ENCODE assay signal across 1 cellular context in the genomic region with DNA sequence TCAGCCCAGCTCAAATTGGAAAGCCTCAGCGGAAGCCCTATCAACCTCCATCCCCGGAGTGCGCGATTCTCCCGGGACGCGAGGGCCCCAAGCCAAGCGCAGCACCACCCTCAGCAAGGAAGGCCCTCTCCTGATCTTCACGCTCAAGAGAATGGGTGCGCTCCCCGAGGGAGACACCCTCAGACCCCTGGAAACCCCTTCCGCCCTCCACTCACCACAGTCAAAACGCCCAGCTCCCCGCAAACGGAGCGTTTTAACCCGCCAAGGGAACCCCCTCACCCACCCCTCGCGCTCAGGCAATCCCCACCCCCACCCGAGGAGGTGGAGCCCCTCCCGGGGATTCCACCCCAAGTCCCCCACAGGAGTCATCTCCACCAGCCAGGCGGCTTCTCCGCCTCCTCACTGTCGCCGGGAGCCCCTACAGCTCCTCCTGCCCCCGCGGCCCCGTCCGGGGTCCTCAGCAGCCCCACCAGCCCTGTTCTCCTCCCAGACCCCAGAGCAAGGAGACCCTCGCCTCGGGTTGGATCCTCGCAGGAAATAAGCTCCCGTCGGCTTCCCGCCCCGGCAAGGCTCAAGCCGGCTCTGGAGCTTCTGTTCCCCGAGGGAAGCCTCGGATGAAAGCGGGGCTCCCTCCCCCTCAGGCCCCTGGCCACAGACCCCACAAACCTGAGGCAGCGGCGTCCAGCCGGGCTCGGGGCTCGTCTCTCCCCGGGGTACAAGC.
TF ChIP-seq lines count a peak whose summit lies in the region.

No MANE protein-coding gene starts in this region.

TF ChIP-seq in H1, 55 proteins besides CTCF, POLR2A, EP300 and RAD21:
- no peak for TF ChIP-seq SP1 (IDR thresholded peaks at IDR 0.05; ENCODE audit: low read depth, low read length)
- TF ChIP-seq, protein P1, sequence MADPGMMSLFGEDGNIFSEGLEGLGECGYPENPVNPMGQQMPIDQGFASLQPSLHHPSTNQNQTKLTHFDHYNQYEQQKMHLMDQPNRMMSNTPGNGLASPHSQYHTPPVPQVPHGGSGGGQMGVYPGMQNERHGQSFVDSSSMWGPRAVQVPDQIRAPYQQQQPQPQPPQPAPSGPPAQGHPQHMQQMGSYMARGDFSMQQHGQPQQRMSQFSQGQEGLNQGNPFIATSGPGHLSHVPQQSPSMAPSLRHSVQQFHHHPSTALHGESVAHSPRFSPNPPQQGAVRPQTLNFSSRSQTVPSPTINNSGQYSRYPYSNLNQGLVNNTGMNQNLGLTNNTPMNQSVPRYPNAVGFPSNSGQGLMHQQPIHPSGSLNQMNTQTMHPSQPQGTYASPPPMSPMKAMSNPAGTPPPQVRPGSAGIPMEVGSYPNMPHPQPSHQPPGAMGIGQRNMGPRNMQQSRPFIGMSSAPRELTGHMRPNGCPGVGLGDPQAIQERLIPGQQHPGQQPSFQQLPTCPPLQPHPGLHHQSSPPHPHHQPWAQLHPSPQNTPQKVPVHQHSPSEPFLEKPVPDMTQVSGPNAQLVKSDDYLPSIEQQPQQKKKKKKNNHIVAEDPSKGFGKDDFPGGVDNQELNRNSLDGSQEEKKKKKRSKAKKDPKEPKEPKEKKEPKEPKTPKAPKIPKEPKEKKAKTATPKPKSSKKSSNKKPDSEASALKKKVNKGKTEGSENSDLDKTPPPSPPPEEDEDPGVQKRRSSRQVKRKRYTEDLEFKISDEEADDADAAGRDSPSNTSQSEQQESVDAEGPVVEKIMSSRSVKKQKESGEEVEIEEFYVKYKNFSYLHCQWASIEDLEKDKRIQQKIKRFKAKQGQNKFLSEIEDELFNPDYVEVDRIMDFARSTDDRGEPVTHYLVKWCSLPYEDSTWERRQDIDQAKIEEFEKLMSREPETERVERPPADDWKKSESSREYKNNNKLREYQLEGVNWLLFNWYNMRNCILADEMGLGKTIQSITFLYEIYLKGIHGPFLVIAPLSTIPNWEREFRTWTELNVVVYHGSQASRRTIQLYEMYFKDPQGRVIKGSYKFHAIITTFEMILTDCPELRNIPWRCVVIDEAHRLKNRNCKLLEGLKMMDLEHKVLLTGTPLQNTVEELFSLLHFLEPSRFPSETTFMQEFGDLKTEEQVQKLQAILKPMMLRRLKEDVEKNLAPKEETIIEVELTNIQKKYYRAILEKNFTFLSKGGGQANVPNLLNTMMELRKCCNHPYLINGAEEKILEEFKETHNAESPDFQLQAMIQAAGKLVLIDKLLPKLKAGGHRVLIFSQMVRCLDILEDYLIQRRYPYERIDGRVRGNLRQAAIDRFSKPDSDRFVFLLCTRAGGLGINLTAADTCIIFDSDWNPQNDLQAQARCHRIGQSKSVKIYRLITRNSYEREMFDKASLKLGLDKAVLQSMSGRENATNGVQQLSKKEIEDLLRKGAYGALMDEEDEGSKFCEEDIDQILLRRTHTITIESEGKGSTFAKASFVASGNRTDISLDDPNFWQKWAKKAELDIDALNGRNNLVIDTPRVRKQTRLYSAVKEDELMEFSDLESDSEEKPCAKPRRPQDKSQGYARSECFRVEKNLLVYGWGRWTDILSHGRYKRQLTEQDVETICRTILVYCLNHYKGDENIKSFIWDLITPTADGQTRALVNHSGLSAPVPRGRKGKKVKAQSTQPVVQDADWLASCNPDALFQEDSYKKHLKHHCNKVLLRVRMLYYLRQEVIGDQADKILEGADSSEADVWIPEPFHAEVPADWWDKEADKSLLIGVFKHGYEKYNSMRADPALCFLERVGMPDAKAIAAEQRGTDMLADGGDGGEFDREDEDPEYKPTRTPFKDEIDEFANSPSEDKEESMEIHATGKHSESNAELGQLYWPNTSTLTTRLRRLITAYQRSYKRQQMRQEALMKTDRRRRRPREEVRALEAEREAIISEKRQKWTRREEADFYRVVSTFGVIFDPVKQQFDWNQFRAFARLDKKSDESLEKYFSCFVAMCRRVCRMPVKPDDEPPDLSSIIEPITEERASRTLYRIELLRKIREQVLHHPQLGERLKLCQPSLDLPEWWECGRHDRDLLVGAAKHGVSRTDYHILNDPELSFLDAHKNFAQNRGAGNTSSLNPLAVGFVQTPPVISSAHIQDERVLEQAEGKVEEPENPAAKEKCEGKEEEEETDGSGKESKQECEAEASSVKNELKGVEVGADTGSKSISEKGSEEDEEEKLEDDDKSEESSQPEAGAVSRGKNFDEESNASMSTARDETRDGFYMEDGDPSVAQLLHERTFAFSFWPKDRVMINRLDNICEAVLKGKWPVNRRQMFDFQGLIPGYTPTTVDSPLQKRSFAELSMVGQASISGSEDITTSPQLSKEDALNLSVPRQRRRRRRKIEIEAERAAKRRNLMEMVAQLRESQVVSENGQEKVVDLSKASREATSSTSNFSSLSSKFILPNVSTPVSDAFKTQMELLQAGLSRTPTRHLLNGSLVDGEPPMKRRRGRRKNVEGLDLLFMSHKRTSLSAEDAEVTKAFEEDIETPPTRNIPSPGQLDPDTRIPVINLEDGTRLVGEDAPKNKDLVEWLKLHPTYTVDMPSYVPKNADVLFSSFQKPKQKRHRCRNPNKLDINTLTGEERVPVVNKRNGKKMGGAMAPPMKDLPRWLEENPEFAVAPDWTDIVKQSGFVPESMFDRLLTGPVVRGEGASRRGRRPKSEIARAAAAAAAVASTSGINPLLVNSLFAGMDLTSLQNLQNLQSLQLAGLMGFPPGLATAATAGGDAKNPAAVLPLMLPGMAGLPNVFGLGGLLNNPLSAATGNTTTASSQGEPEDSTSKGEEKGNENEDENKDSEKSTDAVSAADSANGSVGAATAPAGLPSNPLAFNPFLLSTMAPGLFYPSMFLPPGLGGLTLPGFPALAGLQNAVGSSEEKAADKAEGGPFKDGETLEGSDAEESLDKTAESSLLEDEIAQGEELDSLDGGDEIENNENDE (IDR thresholded peaks at IDR 0.05; ENCODE audit: insufficient replicate concordance, low read length): no peak
- no peak for TF ChIP-seq SIX5 (IDR thresholded peaks at IDR 0.05; ENCODE audit: low read depth, low read length)
- TF ChIP-seq TCF12 (IDR thresholded peaks at IDR 0.05; ENCODE audit: low read depth, low read length): no peak
- no peak for TF ChIP-seq MAFK (IDR thresholded peaks at IDR 0.05; ENCODE audit: low read depth, low read length)
- no peak for TF ChIP-seq ZNF274 (IDR thresholded peaks at IDR 0.05; ENCODE audit: borderline replicate concordance, extremely low read depth, low read length)
- TF ChIP-seq, protein P2, sequence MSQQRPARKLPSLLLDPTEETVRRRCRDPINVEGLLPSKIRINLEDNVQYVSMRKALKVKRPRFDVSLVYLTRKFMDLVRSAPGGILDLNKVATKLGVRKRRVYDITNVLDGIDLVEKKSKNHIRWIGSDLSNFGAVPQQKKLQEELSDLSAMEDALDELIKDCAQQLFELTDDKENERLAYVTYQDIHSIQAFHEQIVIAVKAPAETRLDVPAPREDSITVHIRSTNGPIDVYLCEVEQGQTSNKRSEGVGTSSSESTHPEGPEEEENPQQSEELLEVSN (IDR thresholded peaks at IDR 0.05): no peak
- no peak; the same call in none of the 2 replicates for TF ChIP-seq PHF8 (conservative IDR thresholded peaks at IDR 0.05; ENCODE audit: low read depth, low read length)
- 0 out of 4 replicates have a peak, but pooled peaks of 1 of the 2 experiments have one; percentile 54 for TF ChIP-seq SIN3A (conservative IDR thresholded peaks at IDR 0.05 in 1 of 2, IDR thresholded peaks at IDR 0.05 in 1 of 2; ENCODE audit: low read depth in 1 of 2, low read length in 2 of 2)
- no peak for TF ChIP-seq FOSL1 (IDR thresholded peaks at IDR 0.05; ENCODE audit: insufficient read depth, low read depth, low read length)
- no peak for TF ChIP-seq SAP30 (IDR thresholded peaks at IDR 0.05; ENCODE audit: insufficient read depth, insufficient replicate concordance, low read length)
- TF ChIP-seq ASH2L (IDR thresholded peaks at IDR 0.05; ENCODE audit: low read length): no peak
- TF ChIP-seq POLR2AphosphoS5 (IDR thresholded peaks at IDR 0.05; ENCODE audit: low read depth, low read length): no peak
- no peak for TF ChIP-seq CEBPB (IDR thresholded peaks at IDR 0.05; ENCODE audit: low read depth, low read length)
- no peak for TF ChIP-seq CTBP2 (IDR thresholded peaks at IDR 0.05; ENCODE audit: borderline replicate concordance, insufficient read depth, insufficient read length, low read length)
- TF ChIP-seq TAF7 (optimal IDR thresholded peaks at IDR 0.05; ENCODE audit: borderline replicate concordance, low read depth, low read length): no peak
- no peak for TF ChIP-seq GTF2F1 (IDR thresholded peaks at IDR 0.05; ENCODE audit: borderline replicate concordance, low read depth, low read length)
- no peak for TF ChIP-seq POU5F1 (IDR thresholded peaks at IDR 0.05; ENCODE audit: low read depth, low read length)
- no peak for TF ChIP-seq CBX8 (IDR thresholded peaks at IDR 0.05; ENCODE audit: borderline replicate concordance, low read depth, low read length)
- no peak for TF ChIP-seq SIRT6 (IDR thresholded peaks at IDR 0.05; ENCODE audit: low read length)
- TF ChIP-seq BRCA1 (IDR thresholded peaks at IDR 0.05; ENCODE audit: low read depth, low read length): no peak
- no peak for TF ChIP-seq HDAC6 (IDR thresholded peaks at IDR 0.05; ENCODE audit: low read depth, low read length)
- TF ChIP-seq CHD2 (IDR thresholded peaks at IDR 0.05; ENCODE audit: low read length): no peak
- TF ChIP-seq EZH2 (IDR thresholded peaks at IDR 0.05; ENCODE audit: low read depth, low read length, severe bottlenecking): no peak
- TF ChIP-seq TEAD4 (IDR thresholded peaks at IDR 0.05; ENCODE audit: low read depth, low read length): no peak
- TF ChIP-seq RFX5 (IDR thresholded peaks at IDR 0.05; ENCODE audit: borderline replicate concordance, low read depth, low read length): no peak
- 0 out of 4 replicates have a peak, but pooled peaks of 1 of the 2 experiments have one; percentile 38 for TF ChIP-seq HDAC2 (IDR thresholded peaks at IDR 0.05; ENCODE audit: borderline replicate concordance in 1 of 2, low read depth in 2 of 2, low read length in 2 of 2)
- no peak for TF ChIP-seq KDM1A (IDR thresholded peaks at IDR 0.05; ENCODE audit: borderline replicate concordance, low read length)
- no peak for TF ChIP-seq CBX5 (IDR thresholded peaks at IDR 0.05; ENCODE audit: low read depth, low read length)
- TF ChIP-seq KDM5A (IDR thresholded peaks at IDR 0.05; ENCODE audit: low read length): no peak
- TF ChIP-seq YY1 (IDR thresholded peaks at IDR 0.05; ENCODE audit: low read depth, low read length): no peak
- TF ChIP-seq, protein P3, sequence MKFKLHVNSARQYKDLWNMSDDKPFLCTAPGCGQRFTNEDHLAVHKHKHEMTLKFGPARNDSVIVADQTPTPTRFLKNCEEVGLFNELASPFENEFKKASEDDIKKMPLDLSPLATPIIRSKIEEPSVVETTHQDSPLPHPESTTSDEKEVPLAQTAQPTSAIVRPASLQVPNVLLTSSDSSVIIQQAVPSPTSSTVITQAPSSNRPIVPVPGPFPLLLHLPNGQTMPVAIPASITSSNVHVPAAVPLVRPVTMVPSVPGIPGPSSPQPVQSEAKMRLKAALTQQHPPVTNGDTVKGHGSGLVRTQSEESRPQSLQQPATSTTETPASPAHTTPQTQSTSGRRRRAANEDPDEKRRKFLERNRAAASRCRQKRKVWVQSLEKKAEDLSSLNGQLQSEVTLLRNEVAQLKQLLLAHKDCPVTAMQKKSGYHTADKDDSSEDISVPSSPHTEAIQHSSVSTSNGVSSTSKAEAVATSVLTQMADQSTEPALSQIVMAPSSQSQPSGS (IDR thresholded peaks at IDR 0.05; ENCODE audit: low read length): no peak
- TF ChIP-seq, protein P4, sequence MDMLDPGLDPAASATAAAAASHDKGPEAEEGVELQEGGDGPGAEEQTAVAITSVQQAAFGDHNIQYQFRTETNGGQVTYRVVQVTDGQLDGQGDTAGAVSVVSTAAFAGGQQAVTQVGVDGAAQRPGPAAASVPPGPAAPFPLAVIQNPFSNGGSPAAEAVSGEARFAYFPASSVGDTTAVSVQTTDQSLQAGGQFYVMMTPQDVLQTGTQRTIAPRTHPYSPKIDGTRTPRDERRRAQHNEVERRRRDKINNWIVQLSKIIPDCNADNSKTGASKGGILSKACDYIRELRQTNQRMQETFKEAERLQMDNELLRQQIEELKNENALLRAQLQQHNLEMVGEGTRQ (IDR thresholded peaks at IDR 0.05; ENCODE audit: low read length): no peak
- peak; percentile 23; the same call in 1 of the 2 replicates for TF ChIP-seq SUZ12 (IDR thresholded peaks at IDR 0.05; ENCODE audit: low read length)
- no peak for TF ChIP-seq JUND (IDR thresholded peaks at IDR 0.05; ENCODE audit: low read length)
- TF ChIP-seq RBBP5 (IDR thresholded peaks at IDR 0.05; ENCODE audit: borderline replicate concordance, low read depth, low read length): peak; percentile 41; the same call in 1 of the 2 replicates
- TF ChIP-seq SP2 (IDR thresholded peaks at IDR 0.05; ENCODE audit: low read length): no peak
- TF ChIP-seq BACH1 (IDR thresholded peaks at IDR 0.05; ENCODE audit: low read length): no peak
- TF ChIP-seq TAF1 (IDR thresholded peaks at IDR 0.05; ENCODE audit: low read depth, low read length): no peak
- TF ChIP-seq BCL11A (IDR thresholded peaks at IDR 0.05; ENCODE audit: low read depth in 2 of 2, low read length in 2 of 2): no peak
- peak; percentile 92 for TF ChIP-seq KDM4A (IDR thresholded peaks at IDR 0.05; ENCODE audit: low read depth, low read length, severe bottlenecking)
- TF ChIP-seq SRF (IDR thresholded peaks at IDR 0.05; ENCODE audit: low read depth, low read length): no peak
- TF ChIP-seq TBP (IDR thresholded peaks at IDR 0.05; ENCODE audit: low read depth, low read length): no peak
- no peak for TF ChIP-seq JUN (IDR thresholded peaks at IDR 0.05; ENCODE audit: low read depth, low read length)
